Comparison of ENCODE assay signal across 7 cellular contexts in the genomic region with DNA sequence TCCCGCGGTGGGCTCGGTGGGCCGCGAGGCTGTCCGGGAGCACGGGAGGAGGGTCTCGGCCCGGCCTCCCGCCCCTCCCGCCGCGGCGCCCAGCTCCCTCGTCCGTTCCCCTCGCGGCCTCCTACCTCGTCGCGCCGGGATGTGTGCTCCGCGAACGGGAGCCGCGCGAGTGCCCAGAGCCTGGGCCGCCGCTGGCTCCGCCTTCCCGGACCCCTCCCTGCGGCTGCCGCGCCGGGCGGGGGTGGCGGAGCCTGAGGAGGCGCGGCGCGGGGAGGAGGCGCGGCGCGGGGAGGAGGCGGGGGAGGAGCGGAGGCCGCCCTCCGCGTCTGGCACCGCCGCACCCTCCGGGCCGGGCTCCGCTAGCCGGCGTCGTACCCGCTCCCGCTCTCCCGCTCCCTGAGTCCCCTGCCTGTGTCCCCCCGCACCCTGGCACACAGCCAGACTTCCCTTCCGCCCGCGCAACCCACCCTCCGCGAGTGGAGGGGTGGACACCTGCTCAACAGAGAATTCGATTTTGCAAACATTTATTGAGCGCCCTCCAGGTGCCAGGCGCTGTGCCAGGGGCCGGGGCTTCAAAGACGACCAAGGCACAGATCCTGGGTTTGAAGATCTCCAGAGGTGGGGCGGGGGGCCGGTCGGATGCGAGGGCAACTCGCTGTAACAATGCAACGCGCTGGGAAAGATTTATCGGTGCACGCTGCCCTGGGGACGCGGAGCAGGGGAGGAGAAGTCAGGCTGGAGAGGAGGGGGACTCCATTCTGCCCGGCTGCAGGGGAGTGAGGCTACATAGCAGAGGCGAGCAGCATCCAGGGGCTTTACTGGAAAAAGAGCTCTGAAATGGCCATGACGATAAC. TPM values are rescaled to one million over a fixed set of nuclear protein-coding genes. Genes with fewer than 3 reads are reported as not detected.
DNase-seq lines count a peak whose midpoint lies in the region; ATAC-seq and TF ChIP-seq lines count a peak whose summit lies in the region.

Gene MPP3, minus strand, starts transcription at position 171 of the 854 bp plus-strand sequence. CDS start 1,240 bp downstream, outside the sequence.

- H3K27me3 Mint-ChIP-seq in activated CD4-positive, alpha-beta memory T cell treated with anti-CD3 and anti-CD28 coated beads for 36 hours: peaks cover 23% of the 10 kb centered on the region

- TF ChIP-seq CTCF in GM20000 (IDR thresholded peaks at IDR 0.05; ENCODE audit: extremely low read depth, missing control alignments) (no peak), lower leg skin (IDR thresholded peaks at IDR 0.05) (no peak)

- peak; percentile 63 for DNase-seq in GM20000 (ENCODE audit: low spot score)
- DNase-seq in NCI-H2227 (lab: John Stamatoyannopoulos, UW; ENCODE audit: unreplicated experiment): peak; percentile 93
- DNase-seq in activated CD4-positive, alpha-beta memory T cell treated with anti-CD3 and anti-CD28 coated beads for 36 hours: peak; percentile 41
- DNase-seq in effector CD8-positive, alpha-beta T cell (lab: John Stamatoyannopoulos, UW): peak; percentile 23
- peak in 1 of 2 donors; percentile 90 for DNase-seq in lower leg skin (ENCODE audit: low spot score in 2 of 2)
- peak; percentile 26 for DNase-seq in stimulated activated CD4-positive, alpha-beta T cell treated with anti-CD3 and anti-CD28 coated beads, Interleukin-4, amount 100 ng/mL, for 24 hours

- POLR2A ChIA-PET in activated CD4-positive, alpha-beta memory T cell treated with anti-CD3 and anti-CD28 coated beads for 36 hours (lab: Charles Lee): no interaction called here

- H3K36me3 Mint-ChIP-seq in activated CD4-positive, alpha-beta memory T cell treated with anti-CD3 and anti-CD28 coated beads for 36 hours: no peaks in the 10 kb centered on the region

- intact Hi-C loops in activated CD4-positive, alpha-beta memory T cell treated with anti-CD3 and anti-CD28 coated beads for 36 hours (cut with micrococcal nuclease): no loop called here
- intact Hi-C loops in lower leg skin (cut with DNase I; ENCODE audit: low total_unique reads): no loop called here

- H3K27ac Mint-ChIP-seq in activated CD4-positive, alpha-beta memory T cell treated with anti-CD3 and anti-CD28 coated beads for 36 hours: no peak within 1 kb of the TSS

- H3K9me3 Mint-ChIP-seq in activated CD4-positive, alpha-beta memory T cell treated with anti-CD3 and anti-CD28 coated beads for 36 hours: no peaks in the 10 kb centered on the region

- no peak for TF ChIP-seq POLR2A in lower leg skin (IDR thresholded peaks at IDR 0.05)

- 2% methylated on average over 44 to 57 of the region's 87 CpGs for WGBS in lower leg skin, 2 donors

- peaks cover 22% of the 10 kb centered on the region for H3K4me1 Mint-ChIP-seq in activated CD4-positive, alpha-beta memory T cell treated with anti-CD3 and anti-CD28 coated beads for 36 hours (ENCODE audit: low read depth)

- H3K4me3 ChIP-seq in lower leg skin (ENCODE audit: low read depth, poor library complexity, severe bottlenecking): peak within 1 kb of the TSS; percentile 70

- peak within 1 kb of the TSS; percentile 70 for H3K4me3 Mint-ChIP-seq in activated CD4-positive, alpha-beta memory T cell treated with anti-CD3 and anti-CD28 coated beads for 36 hours

- CTCF ChIA-PET in activated CD4-positive, alpha-beta memory T cell treated with anti-CD3 and anti-CD28 coated beads for 36 hours (lab: Charles Lee): no interaction called here

- no peak for ATAC-seq in HG02571 (IDR thresholded peaks at IDR 0.05; ENCODE audit: unreplicated experiment)

RNA-seq across cellular contexts. Expression of gene MPP3, which starts in this region (rescaled TPM):
- under 1 TPM; 0.41 to 0.62 TPM for total RNA-seq in activated CD4-positive, alpha-beta memory T cell treated with anti-CD3 and anti-CD28 coated beads for 36 hours
- total RNA-seq in lower leg skin: 1 to 10 TPM; 1.9 to 8.9 (median 6.3) TPM

Comparison
In these comparisons a context has a peak if more than half of its experiments do, and no peak if none do; other contexts are left out.
1. Peak in DNase-seq in activated CD4-positive, alpha-beta memory T cell treated with anti-CD3 and anti-CD28 coated beads for 36 hours; RNA of the gene not detected or under 1 TPM.